Comparison of ENCODE assay signal across 8 cellular contexts in genomic region chr19:55606471-55606787, GRCh38. TPM values are rescaled to one million over a fixed set of nuclear protein-coding genes. Genes with fewer than 3 reads are reported as not detected.
A peak's percentile ranks its signal among the peaks of the same experiment; 100 is the strongest.
DNase-seq lines count a peak whose midpoint lies in the region; ATAC-seq and TF ChIP-seq lines count a peak whose summit lies in the region.

No MANE protein-coding gene starts in this region.

- no peak for TF ChIP-seq POLR2A in lower leg skin (IDR thresholded peaks at IDR 0.05)

- POLR2A ChIA-PET in naive thymus-derived CD8-positive, alpha-beta T cell (lab: Charles Lee) = interaction anchor here (0.7 to 4.2 kb wide), 16 partner anchors 11 to 520 kb away, joined by 3 to 55 read pairs (median 6); partner anchors contain the start of genes PPP6R1, U2AF2, ZNF579 and ZNF581

- peaks cover 56% of the 10 kb centered on the region for H3K79me2 ChIP-seq in Karpas-422 (ENCODE audit: low read length)

- peaks cover 38 to 69% (median 64%) of the 10 kb centered on the region in 4 donors for H3K4me1 Mint-ChIP-seq in naive thymus-derived CD8-positive, alpha-beta T cell

- H3K9me2 ChIP-seq in Karpas-422 (replicated peaks; ENCODE audit: insufficient read depth, low read length) = no peaks in the 10 kb centered on the region

- H3K4me3 Mint-ChIP-seq in naive thymus-derived CD8-positive, alpha-beta T cell = peak overlapping the region; percentile 88 to 99 (median 94)

- H3K4me2 ChIP-seq in Karpas-422 (ENCODE audit: low read depth, low read length, poor library complexity, severe bottlenecking) = peak overlapping the region; percentile 75

- H3K9me3 ChIP-seq in Karpas-422 (ENCODE audit: low read length) = no peaks in the 10 kb centered on the region
- no peaks in the 10 kb centered on the region for H3K9me3 ChIP-seq in colonic mucosa

- 19 to 23% methylated on average over 12 of the region's 12 CpGs for WGBS in lower leg skin, 2 donors

- intact Hi-C loops in colonic mucosa (cut with DNase I) = loop anchor here (5.0 kb wide), 1 partner anchor 89 kb away; no protein-coding TSS in a partner anchor
- intact Hi-C loops in lower leg skin (cut with DNase I; ENCODE audit: low total_unique reads) = no loop called here

- ATAC-seq in naive thymus-derived CD8-positive, alpha-beta T cell = no peak
- no peak for ATAC-seq in HG03521 (IDR thresholded peaks at IDR 0.05; ENCODE audit: unreplicated experiment)

- no peak for TF ChIP-seq CTCF in AG09309 (IDR thresholded peaks at IDR 0.05; ENCODE audit: control insufficient read depth, insufficient read depth, low read depth, low read length, missing control alignments)
- TF ChIP-seq CTCF in colonic mucosa (IDR thresholded peaks at IDR 0.05) = no peak
- TF ChIP-seq CTCF in lower leg skin (IDR thresholded peaks at IDR 0.05) = no peak

- peaks cover 13% of the 10 kb centered on the region for H4K20me1 ChIP-seq in Karpas-422 (ENCODE audit: insufficient read depth, low read depth, low read length)

- H3K36me3 ChIP-seq in Karpas-422 (ENCODE audit: insufficient read depth, low read length) = peaks cover 24% of the 10 kb centered on the region
- H3K36me3 ChIP-seq in colonic mucosa = no peaks in the 10 kb centered on the region

- H2AFZ ChIP-seq in Karpas-422 (ENCODE audit: low read length) = no peak overlapping the region

- peak overlapping the region; percentile 80 to 98 (median 95) for H3K27ac Mint-ChIP-seq in naive thymus-derived CD8-positive, alpha-beta T cell

- DNase-seq in AG09309 (ENCODE audit: low read depth) = no peak
- no peak for DNase-seq in Karpas-422
- no peak for DNase-seq in colonic mucosa
- no peak for DNase-seq in naive thymus-derived CD8-positive, alpha-beta T cell
- no peak for DNase-seq in AG20443 (ENCODE audit: low spot score)
- no peak for DNase-seq in lower leg skin (ENCODE audit: low spot score in 2 of 2)
- no peak for DNase-seq in hypothalamus (lab: John Stamatoyannopoulos, UW)

- peak overlapping the region; percentile 85 for H3K4me3 ChIP-seq in AG09309 (ENCODE audit: control insufficient read depth, low read depth, low read length)
- peak overlapping the region; percentile 75 for H3K4me3 ChIP-seq in Karpas-422 (ENCODE audit: low read length)
- peak overlapping the region; percentile 76 for H3K4me3 ChIP-seq in colonic mucosa
- H3K4me3 ChIP-seq in lower leg skin (ENCODE audit: low read depth, poor library complexity, severe bottlenecking) = no peak overlapping the region

- H3K27ac ChIP-seq in Karpas-422 (ENCODE audit: low read length) (peak overlapping the region; percentile 87; the same call in 1 of the 2 replicates), colonic mucosa (peak overlapping the region; percentile 96)

- H3K27me3 ChIP-seq in Karpas-422 (ENCODE audit: low read length) (no peaks in the 10 kb centered on the region), colonic mucosa (no peaks in the 10 kb centered on the region)

- peak overlapping the region; percentile 89 for H3K9ac ChIP-seq in Karpas-422 (ENCODE audit: low read length)
- peak overlapping the region; percentile 95 for H3K9ac ChIP-seq in colonic mucosa (ENCODE audit: low read depth in 2 of 2, low read length in 2 of 2)

- H3K36me3 Mint-ChIP-seq in naive thymus-derived CD8-positive, alpha-beta T cell = peaks cover 0 to 25% (median 4%) of the 10 kb centered on the region in 3 donors

- H3K4me1 ChIP-seq in Karpas-422 (ENCODE audit: low read length) = peaks cover 21% of the 10 kb centered on the region
- peaks cover 7% of the 10 kb centered on the region for H3K4me1 ChIP-seq in colonic mucosa

- no peaks in the 10 kb centered on the region for H3K9me3 Mint-ChIP-seq in naive thymus-derived CD8-positive, alpha-beta T cell

- no peaks in the 10 kb centered on the region for H3K27me3 Mint-ChIP-seq in naive thymus-derived CD8-positive, alpha-beta T cell

RNA-seq across cellular contexts. Expression of gene ZNF865, which starts 1.0 kb away (rescaled TPM):
- 3.6 and 8.6 TPM in 2 replicates for total RNA-seq in Karpas-422 (2014; rRNA removed; shearing (Covaris generic); ENCODE audit: low replicate concordance)
- 10 to 100 TPM; 12.9 to 13.1 TPM for total RNA-seq in colonic mucosa
- total RNA-seq in naive thymus-derived CD8-positive, alpha-beta T cell = 10 to 100 TPM; 21.6 to 24.4 TPM
- under 1 TPM in 2 of 3 donors, not detected in 1; 0.22 to 0.33 TPM for polyA plus RNA-seq in naive thymus-derived CD8-positive, alpha-beta T cell
- 10 to 100 TPM in 3 of 4 donors, 1 to 10 TPM in 1; 8.1 to 17.8 (median 12.3) TPM for total RNA-seq in lower leg skin

RNA-seq across cellular contexts. Expression of gene ZNF524, which starts 6.3 kb away (rescaled TPM):
- total RNA-seq in Karpas-422 (2014; rRNA removed; shearing (Covaris generic); ENCODE audit: low replicate concordance) = 8.4 and 20.3 TPM in 2 replicates
- total RNA-seq in colonic mucosa = 10 to 100 TPM; 30.4 to 33.9 TPM
- 10 to 100 TPM; 19.1 to 20.7 TPM for total RNA-seq in naive thymus-derived CD8-positive, alpha-beta T cell
- 10 to 100 TPM; 21.5 to 31.6 (median 23.6) TPM for polyA plus RNA-seq in naive thymus-derived CD8-positive, alpha-beta T cell
- 10 to 100 TPM; 58.4 to 88.3 (median 78.3) TPM for total RNA-seq in lower leg skin

RNA-seq across cellular contexts. Expression of gene FIZ1, which starts 7.1 kb away (rescaled TPM):
- total RNA-seq in Karpas-422 (2014; rRNA removed; shearing (Covaris generic); ENCODE audit: low replicate concordance) = 6.4 and 12.2 TPM in 2 replicates
- total RNA-seq in colonic mucosa = 10 to 100 TPM; 12.2 to 14.5 TPM
- 10 to 100 TPM; 19.0 to 22.0 TPM for total RNA-seq in naive thymus-derived CD8-positive, alpha-beta T cell
- polyA plus RNA-seq in naive thymus-derived CD8-positive, alpha-beta T cell = 1 to 10 TPM; 2.8 to 5.4 (median 3.4) TPM
- 10 to 100 TPM in 1 of 4 donors, 1 to 10 TPM in 3; 5.9 to 14.3 (median 7.7) TPM for total RNA-seq in lower leg skin

RNA-seq across cellular contexts. Expression of gene ZNF784, which starts 17.9 kb away (rescaled TPM):
- total RNA-seq in Karpas-422 (2014; rRNA removed; shearing (Covaris generic); ENCODE audit: low replicate concordance) = 2.8 and 3.5 TPM in 2 replicates
- total RNA-seq in colonic mucosa (10 to 100 TPM in 1 of 2 donors, 1 to 10 TPM in 1; 9.9 to 10.2 TPM), lower leg skin (10 to 100 TPM in 2 of 4 donors, 1 to 10 TPM in 2; 5.7 to 10.3 (median 8.3) TPM)
- total RNA-seq in naive thymus-derived CD8-positive, alpha-beta T cell = 1 to 10 TPM; 8.1 to 9.2 TPM
- polyA plus RNA-seq in naive thymus-derived CD8-positive, alpha-beta T cell = 1 to 10 TPM in 2 of 3 donors, under 1 TPM in 1; 0.64 to 1.4 (median 1.1) TPM

RNA-seq across cellular contexts. Expression of gene ZNF579, which starts 25.8 kb away (rescaled TPM):
- total RNA-seq in Karpas-422 (2014; rRNA removed; shearing (Covaris generic); ENCODE audit: low replicate concordance) = 5.0 and 8.5 TPM in 2 replicates
- total RNA-seq in colonic mucosa (1 to 10 TPM; 8.0 to 8.7 TPM), lower leg skin (1 to 10 TPM; 4.2 to 5.1 (median 4.6) TPM)
- total RNA-seq in naive thymus-derived CD8-positive, alpha-beta T cell = 10 to 100 TPM in 1 of 2 experiments, 1 to 10 TPM in 1; 9.8 to 10.2 TPM
- under 1 TPM; 0.16 to 0.39 (median 0.20) TPM for polyA plus RNA-seq in naive thymus-derived CD8-positive, alpha-beta T cell
